Comparison of ENCODE assay signal across 1 cellular context in genomic region chr2:12050381-12050780, GRCh38.
A peak's percentile ranks its signal among the peaks of the same experiment; 100 is the strongest.
TF ChIP-seq lines count a peak whose summit lies in the region.

No MANE protein-coding gene starts in this region.

TF ChIP-seq in K562, 482 proteins besides CTCF, POLR2A, EP300 and RAD21 (continued from another document and continues in another):
- TF ChIP-seq E2F8 (IDR thresholded peaks at IDR 0.05; ENCODE audit: low read depth, partially characterized antibody) (no peak), ZKSCAN3 (CRISPR knock-in tag; IDR thresholded peaks at IDR 0.05) (no peak), MTA3 (IDR thresholded peaks at IDR 0.05; ENCODE audit: borderline replicate concordance) (peak; percentile 26; the same call in 1 of the 2 replicates), PRPF4 (IDR thresholded peaks at IDR 0.05; ENCODE audit: insufficient read depth, low read depth, low read length, poor library complexity, severe bottlenecking) (no peak), IRF1 (CRISPR knock-in tag; IDR thresholded peaks at IDR 0.05; ENCODE audit: borderline replicate concordance) (no peak), VEZF1 (CRISPR knock-in tag; IDR thresholded peaks at IDR 0.05) (no peak), ZNF3 (CRISPR knock-in tag; IDR thresholded peaks at IDR 0.05) (no peak), ARID1B (IDR thresholded peaks at IDR 0.05) (peak; percentile 51), DNMT1 (IDR thresholded peaks at IDR 0.05) (no peak), CEBPG (CRISPR knock-in tag; IDR thresholded peaks at IDR 0.05) (no peak), CEBPG (tag; conservative IDR thresholded peaks at IDR 0.05 in 1 of 2, IDR thresholded peaks at IDR 0.05 in 1 of 2) (peak in 1 of 2 experiments; percentile 11; a peak in 1 of 4 replicates), ATF7 (IDR thresholded peaks at IDR 0.05) (peak; percentile 53), ZNF23 (CRISPR knock-in tag; IDR thresholded peaks at IDR 0.05) (no peak), CHD2 (IDR thresholded peaks at IDR 0.05; ENCODE audit: low read depth, low read length) (no peak), LCOR (CRISPR knock-in tag; IDR thresholded peaks at IDR 0.05) (no peak), MAFK (IDR thresholded peaks at IDR 0.05; ENCODE audit: low read length) (peak; percentile 34; the same call in 1 of the 2 replicates), TEAD4 (IDR thresholded peaks at IDR 0.05; ENCODE audit: low read length) (peak; percentile 51; the same call in 1 of the 2 replicates), TEAD4 (CRISPR knock-in tag; IDR thresholded peaks at IDR 0.05; ENCODE audit: borderline replicate concordance) (no peak), ZFP30 (CRISPR knock-in tag; IDR thresholded peaks at IDR 0.05; ENCODE audit: borderline replicate concordance) (no peak), ZEB2 (IDR thresholded peaks at IDR 0.05) (no peak), ZNF184 (CRISPR knock-in tag; IDR thresholded peaks at IDR 0.05) (no peak), THAP12 (CRISPR knock-in tag; IDR thresholded peaks at IDR 0.05) (no peak), RFX7 (CRISPR knock-in tag; IDR thresholded peaks at IDR 0.05) (no peak), ZNF217 (CRISPR knock-in tag; IDR thresholded peaks at IDR 0.05) (no peak), EHMT2 (IDR thresholded peaks at IDR 0.05) (0 out of 2 replicates have a peak, but pooled peaks have one; percentile 22), CBX8 (IDR thresholded peaks at IDR 0.05; ENCODE audit: borderline replicate concordance, extremely low read depth, low read depth, low read length, poor library complexity, severe bottlenecking) (no peak), BMI1 (IDR thresholded peaks at IDR 0.05; ENCODE audit: low read length) (no peak), STAT6 (CRISPR knock-in tag; IDR thresholded peaks at IDR 0.05) (no peak), CREB3L1 (IDR thresholded peaks at IDR 0.05; ENCODE audit: borderline replicate concordance, low read depth) (no peak), RFX5 (IDR thresholded peaks at IDR 0.05; ENCODE audit: low read depth, low read length) (no peak), PHB (CRISPR knock-in tag; IDR thresholded peaks at IDR 0.05) (no peak), TFE3 (CRISPR knock-in tag; IDR thresholded peaks at IDR 0.05) (no peak), POLR3A (IDR thresholded peaks at IDR 0.05; ENCODE audit: borderline replicate concordance, extremely low read depth, insufficient read depth, insufficient read length) (no peak), SNAPC5 (CRISPR knock-in tag; IDR thresholded peaks at IDR 0.05) (no peak), ZBTB17 (CRISPR knock-in tag; IDR thresholded peaks at IDR 0.05) (no peak), ZFX (CRISPR knock-in tag; IDR thresholded peaks at IDR 0.05) (no peak), SOX6 (IDR thresholded peaks at IDR 0.05) (peak; percentile 17; the same call in 1 of the 2 replicates), ZBTB5 (IDR thresholded peaks at IDR 0.05) (no peak), HMG20B (CRISPR knock-in tag; IDR thresholded peaks at IDR 0.05) (no peak), FOXA3 (CRISPR knock-in tag; conservative IDR thresholded peaks at IDR 0.05 in 1 of 2, IDR thresholded peaks at IDR 0.05 in 1 of 2) (peak in 1 of 2 experiments; percentile 64; a peak in 2 of 4 replicates), BHLHE40 (IDR thresholded peaks at IDR 0.05; ENCODE audit: low read length) (no peak), ZNF12 (CRISPR knock-in tag; IDR thresholded peaks at IDR 0.05) (no peak), JUND (IDR thresholded peaks at IDR 0.05; ENCODE audit: borderline replicate concordance, low read depth, low read length) (peak; percentile 62; the same call in 1 of the 2 replicates), JUND (tag; IDR thresholded peaks at IDR 0.05; ENCODE audit: borderline replicate concordance, low read depth, low read length) (peak; percentile 57; the same call in 1 of the 3 replicates), HES1 (IDR thresholded peaks at IDR 0.05; ENCODE audit: low read depth) (no peak), ATF3 (IDR thresholded peaks at IDR 0.05) (no peak), ATF3 (CRISPR knock-in tag; conservative IDR thresholded peaks at IDR 0.05) (0 out of 2 replicates have a peak, but pooled peaks have one; percentile 28), ZC3H11A (IDR thresholded peaks at IDR 0.05; ENCODE audit: low read depth, low read length) (no peak), SAFB (IDR thresholded peaks at IDR 0.05; ENCODE audit: borderline replicate concordance, low read depth, low read length) (no peak), SMC3 (conservative IDR thresholded peaks at IDR 0.05; ENCODE audit: insufficient read depth, low read depth, low read length) (peak; percentile 31; the same call in 1 of the 2 replicates), YY1 (IDR thresholded peaks at IDR 0.05; ENCODE audit: borderline replicate concordance in 1 of 3, control insufficient read depth in 1 of 3, extremely low read depth in 1 of 3, insufficient read depth in 3 of 3, insufficient read length in 1 of 3, insufficient replicate concordance in 2 of 3, low read depth in 1 of 3, low read length in 2 of 3) (no peak)
